9 cellular contexts compared by ENCODE assay signal in the genomic region with DNA sequence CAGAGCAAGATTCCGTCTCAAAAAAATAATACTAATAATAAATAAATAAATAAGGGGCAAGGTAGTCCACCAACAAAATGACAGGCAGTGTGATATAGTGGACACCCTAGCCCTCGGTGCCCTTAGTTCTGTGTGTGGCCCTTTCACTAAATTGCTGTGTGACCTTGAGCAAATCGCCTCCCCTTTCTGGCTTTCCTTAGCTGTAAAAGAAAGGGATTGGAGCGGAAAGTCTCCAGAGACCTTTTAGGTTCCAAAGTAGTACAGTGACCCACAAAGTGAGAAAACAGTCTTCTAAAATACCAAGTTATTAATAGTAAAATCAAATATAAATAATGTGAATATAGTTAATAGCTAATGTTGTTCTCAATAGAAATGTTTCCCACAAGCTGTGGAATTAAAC. TPM values are rescaled to one million over a fixed set of nuclear protein-coding genes. Genes with fewer than 3 reads are reported as not detected.
DNase-seq lines count a peak whose midpoint lies in the region; ATAC-seq, FAIRE-seq and TF ChIP-seq lines count a peak whose summit lies in the region.
"Had no signal": no experiment of that assay in that cellular context is flagged by ENCODE, and none has a peak within 500 bp of the region (broad histone marks: within the 10 kb centered on the region; RNA-seq: fewer than 3 reads in every experiment).

No MANE protein-coding gene starts in this region.

- H3K4me3 ChIP-seq in AG04450 (ENCODE audit: low read depth, low read length) (peak overlapping the region; percentile 52), SK-N-MC (no peak overlapping the region), pancreas (peak overlapping the region in 2 of 4 donors; percentile 22 to 24)

- H3K27ac ChIP-seq in AG04450 (ENCODE audit: low read depth, low read length) (peak overlapping the region; percentile 70), SK-N-MC (peak overlapping the region; percentile 86), epithelial cell of prostate (peak overlapping the region; percentile 99), pancreas (peak overlapping the region; percentile 83 to 97 (median 91))

- no peaks in the 10 kb centered on the region for H3K9me3 ChIP-seq in AG04450 (ENCODE audit: control insufficient read depth, insufficient read depth, low read length)
- no peaks in the 10 kb centered on the region for H3K9me3 ChIP-seq in SK-N-MC (ENCODE audit: low read depth, low read length)
- no peaks in the 10 kb centered on the region for H3K9me3 ChIP-seq in pancreas

- H3K9me3 Mint-ChIP-seq in immature natural killer cell: peaks cover 0 to 2% (median 0%) of the 10 kb centered on the region in 6 donors

- no peak for ATAC-seq in pancreas
- no peak for ATAC-seq in HG02852 (IDR thresholded peaks at IDR 0.05; ENCODE audit: unreplicated experiment)

- H3K36me3 Mint-ChIP-seq in immature natural killer cell: no peaks in the 10 kb centered on the region

- intact Hi-C loops in pancreas (cut with DNase I): no loop called here

- H3K27me3 Mint-ChIP-seq in immature natural killer cell (ENCODE audit: low read depth in 3 of 3): peaks cover 11 to 16% (median 15%) of the 10 kb centered on the region in 3 donors

- CTCF ChIA-PET in AG04450 (lab: Charles Lee): interaction anchor here (1.2 to 32.7 kb wide), 5 partner anchors 8 to 103 kb away, joined by 3 to 682 read pairs (median 4); no protein-coding TSS in a partner anchor

- peak overlapping the region; percentile 60 for H3K9ac ChIP-seq in SK-N-MC (ENCODE audit: insufficient read length)

- H3K27me3 ChIP-seq in AG04450 (ENCODE audit: control insufficient read depth, insufficient read depth, low read length): no peaks in the 10 kb centered on the region
- no peaks in the 10 kb centered on the region for H3K27me3 ChIP-seq in pancreas

- peaks cover 24 to 36% of the 10 kb centered on the region in 2 donors for H3K4me1 Mint-ChIP-seq in immature natural killer cell

- no peak for TF ChIP-seq POLR2A in GM12891 (IDR thresholded peaks at IDR 0.05; ENCODE audit: low read depth, low read length)

- H3K36me3 ChIP-seq in SK-N-MC (ENCODE audit: insufficient read depth, low read length): 0 out of 2 replicates have a peak, but pooled peaks cover 5% of the 10 kb centered on the region
- H3K36me3 ChIP-seq in pancreas: no peaks in the 10 kb centered on the region

- POLR2A ChIA-PET in AG04450 (lab: Yijun Ruan, JAX): interaction anchor here (1.4 to 2.4 kb wide), 2 partner anchors 7 to 21 kb away, joined by 4 to 25 read pairs; partner anchors contain the start of gene LMNA

- 13 to 20% methylated on average over 4 of the region's 4 CpGs for whole genome bisulfite sequencing in pancreas, 2 donors

- no peak overlapping the region for H3K4me3 Mint-ChIP-seq in immature natural killer cell

- DNase-seq in AG04450 (ENCODE audit: low read depth, low spot score) (no peak), SK-N-MC (ENCODE audit: low read depth, low spot score) (no peak), epithelial cell of prostate (ENCODE audit: low read depth, low spot score) (no peak), pancreas (no peak), immature natural killer cell (no peak), GM12891 (ENCODE audit: insufficient read length, low spot score) (no peak), RKO (ENCODE audit: low spot score) (no peak)
- DNase-seq: SIG-M5 had no signal

- no peak overlapping the region for H3K27ac Mint-ChIP-seq in immature natural killer cell

- FAIRE-seq in pancreas (lab: Jason Lieb, UNC): no peak
- no peak for FAIRE-seq in GM12891 (lab: Jason Lieb, UNC)

- H3K4me1 ChIP-seq in pancreas: peaks cover 62 to 96% (median 71%) of the 10 kb centered on the region in 3 donors

- TF ChIP-seq CTCF in AG04450 (IDR thresholded peaks at IDR 0.05; ENCODE audit: low read depth, low read length): no peak
- TF ChIP-seq CTCF in pancreas (IDR thresholded peaks at IDR 0.05): no peak

TF ChIP-seq in GM12891, 5 proteins besides CTCF, POLR2A, EP300 and RAD21:
- TF ChIP-seq TAF1 (IDR thresholded peaks at IDR 0.05; ENCODE audit: low read depth, low read length) (no peak), PAX5 (IDR thresholded peaks at IDR 0.05; ENCODE audit: insufficient read depth, low read length, severe bottlenecking) (no peak), SPI1 (IDR thresholded peaks at IDR 0.05; ENCODE audit: low read depth, low read length) (no peak), POU2F2 (IDR thresholded peaks at IDR 0.05; ENCODE audit: low read depth, low read length) (no peak), POLR2AphosphoS5 (IDR thresholded peaks at IDR 0.05; ENCODE audit: low read depth, low read length) (no peak)

RNA-seq across cellular contexts. Expression of gene LMNA, which starts 7.6 kb away (rescaled TPM):
- 365 and 382 TPM in 2 replicates for polyA plus RNA-seq in AG04450 (2011; rRNA removed)
- 379 and 407 TPM in 2 replicates for polyA minus RNA-seq in AG04450 (2011; rRNA and poly(A)+ RNA removed)
- 100 to 1,000 TPM in 3 of 6 donors, 10 to 100 TPM in 3; 59.4 to 119 (median 92.7) TPM for total RNA-seq in pancreas
- polyA plus RNA-seq in pancreas: 100 to 1,000 TPM in 1 of 2 donors, 10 to 100 TPM in 1; 96.7 to 111 TPM
- 10 to 100 TPM in 2 of 3 donors, 1 to 10 TPM in 1; 4.4 to 14.0 (median 10.3) TPM for polyA plus RNA-seq in immature natural killer cell
- polyA plus RNA-seq in GM12891 (2012; ENCODE audit: low read depth, missing spikeins): 70.7 TPM

RNA-seq across cellular contexts. Expression of gene SEMA4A, which starts 31.3 kb away (rescaled TPM):
- polyA plus RNA-seq in AG04450 (2011; rRNA removed): 0.58 and 0.60 TPM in 2 replicates
- 0.56 and 1.1 TPM in 2 replicates for polyA minus RNA-seq in AG04450 (2011; rRNA and poly(A)+ RNA removed)
- 1 to 10 TPM; 2.6 to 7.0 (median 4.5) TPM for total RNA-seq in pancreas
- 1 to 10 TPM; 4.4 to 5.4 TPM for polyA plus RNA-seq in pancreas
- 10 to 100 TPM in 1 of 3 donors, 1 to 10 TPM in 2; 2.5 to 12.4 (median 3.2) TPM for polyA plus RNA-seq in immature natural killer cell
- 26.3 TPM for polyA plus RNA-seq in GM12891 (2012; ENCODE audit: low read depth, missing spikeins)

RNA-seq across cellular contexts. Expression of gene MEX3A, which starts 39.8 kb away (rescaled TPM):
- polyA plus RNA-seq in AG04450 (2011; rRNA removed): 11.8 and 14.6 TPM in 2 replicates
- 13.9 and 14.3 TPM in 2 replicates for polyA minus RNA-seq in AG04450 (2011; rRNA and poly(A)+ RNA removed)
- total RNA-seq in pancreas: 1 to 10 TPM in 2 of 6 donors, under 1 TPM in 4; 0.12 to 3.1 (median 0.65) TPM
- polyA plus RNA-seq in pancreas: under 1 TPM; 0.19 to 0.76 TPM
- polyA plus RNA-seq in immature natural killer cell: not detected
- polyA plus RNA-seq in GM12891 (2012; ENCODE audit: low read depth, missing spikeins): 0.56 TPM

Comparison
In these comparisons a context has a peak if more than half of its experiments do, and no peak if none do; other contexts are left out.
1. RNA of gene LMNA, which starts 7.6 kb away (polyA plus RNA-seq): 365 to 382 TPM in AG04450 and 96.7 to 111 TPM in pancreas; 4.4 to 14.0 TPM in immature natural killer cell; every median in the first group is over 4 times any median in the second.
2. Peak in every context shown above with its lines, with median percentiles within 50 percentile points of each other: H3K27ac ChIP-seq.